Comparison of ENCODE assay signal across 1 cellular context in genomic region chr3:98777286-98777685, GRCh38.
TF ChIP-seq lines count a peak whose summit lies in the region.

No MANE protein-coding gene starts in this region.

TF ChIP-seq in HepG2, 621 proteins besides CTCF, POLR2A, EP300 and RAD21 (continued from another document):
- TF ChIP-seq AFF4 (CRISPR knock-in tag; IDR thresholded peaks at IDR 0.05) (no peak), REPIN1 (CRISPR knock-in tag; IDR thresholded peaks at IDR 0.05; ENCODE audit: borderline replicate concordance, low read depth) (peak; percentile 19; the same call in 1 of the 2 replicates), TBX2 (CRISPR knock-in tag; IDR thresholded peaks at IDR 0.05; ENCODE audit: borderline replicate concordance) (peak; percentile 83), ZNF644 (CRISPR knock-in tag; IDR thresholded peaks at IDR 0.05; ENCODE audit: low read depth) (0 out of 2 replicates have a peak, but pooled peaks have one; percentile 11), NFE2 (CRISPR knock-in tag; IDR thresholded peaks at IDR 0.05) (no peak), ARID5B (CRISPR knock-in tag; IDR thresholded peaks at IDR 0.05) (peak; percentile 74), GATAD1 (CRISPR knock-in tag; IDR thresholded peaks at IDR 0.05) (no peak)
